Comparison of ENCODE assay signal across 9 cellular contexts in genomic region chr3:124492824-124493223, GRCh38.
DNase-seq lines count a peak whose midpoint lies in the region; ATAC-seq, FAIRE-seq and TF ChIP-seq lines count a peak whose summit lies in the region.
"Had no signal": no experiment of that assay in that cellular context is flagged by ENCODE, and none has a peak within 500 bp of the region (broad histone marks: within the 10 kb centered on the region; RNA-seq: fewer than 3 reads in every experiment).

No MANE protein-coding gene starts in this region.

- H3K4me3 ChIP-seq in A549 (no peak overlapping the region), GM12865 (ENCODE audit: low read depth, low read length) (no peak overlapping the region), colonic mucosa (no peak overlapping the region)

- H3K27me3 ChIP-seq in colonic mucosa = no peaks in the 10 kb centered on the region

- no peak overlapping the region for H3K27ac ChIP-seq in A549
- H3K27ac ChIP-seq in colonic mucosa = no peak overlapping the region

- no peaks in the 10 kb centered on the region for H3K9me3 Mint-ChIP-seq in nephron progenitor cell
- H3K9me3 Mint-ChIP-seq: brain had no signal

- POLR2A ChIA-PET in A549 (lab: Yijun Ruan, JAX) = no interaction called here

- TF ChIP-seq CTCF in A549 (IDR thresholded peaks at IDR 0.05) (peak; percentile 52), GM12865 (IDR thresholded peaks at IDR 0.05; ENCODE audit: insufficient read depth, low read depth, low read length, missing control alignments) (peak; percentile 25), colonic mucosa (IDR thresholded peaks at IDR 0.05) (peak; percentile 47), nephron progenitor cell (IDR thresholded peaks at IDR 0.05) (peak; percentile 16)

- H3K4me2 ChIP-seq in A549 = no peak overlapping the region

- H3K9ac ChIP-seq in colonic mucosa (ENCODE audit: low read depth in 2 of 2, low read length in 2 of 2) = no peak overlapping the region

- H3K36me3 ChIP-seq in colonic mucosa = no peaks in the 10 kb centered on the region

- CTCF ChIA-PET in A549 (lab: Yijun Ruan, JAX) = interaction anchor here (0.6 to 2.8 kb wide), 4 partner anchors 48 to 196 kb away, joined by 3 to 21 read pairs (median 7); no protein-coding TSS in a partner anchor

- no peak overlapping the region for H3K4me3 Mint-ChIP-seq in nephron progenitor cell
- H3K4me3 Mint-ChIP-seq: brain had no signal

- peak; percentile 42 to 46; a peak in 3 of 5 replicates for TF ChIP-seq RAD21 in A549 (conservative IDR thresholded peaks at IDR 0.05 in 1 of 2, IDR thresholded peaks at IDR 0.05 in 1 of 2)

- H3K36me3 Mint-ChIP-seq in nephron progenitor cell (ENCODE audit: low read depth) = peaks cover 63% of the 10 kb centered on the region

- DNase-seq in A549 (ENCODE audit: low read depth in 1 of 2, low spot score in 1 of 2) (peak; percentile 64 to 85), GM12865 (ENCODE audit: low read depth) (peak; percentile 13), NCI-H2196 treated with DMSO at 0.1 percent for 48 hours (lab: John Stamatoyannopoulos, UW; ENCODE audit: unreplicated experiment) (peak; percentile 80), colonic mucosa (peak; percentile 78), nephron progenitor cell (peak; percentile 13), activated gamma-delta T cell treated with Interleukin-2 at 50 U/mL for 16 hours (no peak), cerebellar cortex (ENCODE audit: low spot score) (no peak)

- peaks cover 5% of the 10 kb centered on the region for H3K27me3 Mint-ChIP-seq in nephron progenitor cell (ENCODE audit: low read depth, poor library complexity)

- ATAC-seq in A549 (peak; percentile 81 to 93), GM21576 (IDR thresholded peaks at IDR 0.05; ENCODE audit: unreplicated experiment) (no peak)

- no peak for FAIRE-seq in A549 (lab: Jason Lieb, UNC)

- H3K4me1 Mint-ChIP-seq in nephron progenitor cell = no peaks in the 10 kb centered on the region
- H3K4me1 Mint-ChIP-seq: brain had no signal

- H3K4me1 ChIP-seq in A549 = no peaks in the 10 kb centered on the region
- no peaks in the 10 kb centered on the region for H3K4me1 ChIP-seq in colonic mucosa

- no peak overlapping the region for H3K27ac Mint-ChIP-seq in nephron progenitor cell

- no peaks in the 10 kb centered on the region for H3K9me3 ChIP-seq in A549
- no peaks in the 10 kb centered on the region for H3K9me3 ChIP-seq in colonic mucosa

- 27% methylated on average over 4 of the region's 4 CpGs for WGBS in A549 (ENCODE audit: missing lambda C conversion rate)

- no peak for TF ChIP-seq POLR2A in A549 (IDR thresholded peaks at IDR 0.05; ENCODE audit: low read length)

- no peak for TF ChIP-seq EP300 in A549 (IDR thresholded peaks at IDR 0.05)

- intact Hi-C loops in colonic mucosa (cut with DNase I) = loop anchor here (5.0 kb wide), 1 partner anchor 59 kb away; no protein-coding TSS in a partner anchor

TF ChIP-seq in A549, 52 proteins besides CTCF, POLR2A, EP300 and RAD21:
- TF ChIP-seq KDM5A (IDR thresholded peaks at IDR 0.05) (no peak), FOSL2 (IDR thresholded peaks at IDR 0.05) (0 out of 2 replicates have a peak, but pooled peaks have one; percentile 40), FOSL2 (CRISPR knock-in tag; IDR thresholded peaks at IDR 0.05) (peak; percentile 87), TP53 (CRISPR knock-in tag; IDR thresholded peaks at IDR 0.05) (no peak), JUN (IDR thresholded peaks at IDR 0.05) (no peak), HDAC2 (IDR thresholded peaks at IDR 0.05) (no peak), ZSCAN20 (CRISPR knock-in tag; IDR thresholded peaks at IDR 0.05) (no peak), ZFP36 (IDR thresholded peaks at IDR 0.05; ENCODE audit: borderline replicate concordance, partially characterized antibody) (no peak), RCOR1 (IDR thresholded peaks at IDR 0.05; ENCODE audit: low read depth, low read length) (no peak), ESRRA (IDR thresholded peaks at IDR 0.05; ENCODE audit: borderline replicate concordance, low read length) (no peak), SMC3 (IDR thresholded peaks at IDR 0.05) (peak; percentile 67)

Comparison
In these comparisons a context has a peak if more than half of its experiments do, and no peak if none do; other contexts are left out.
1. DNase-seq: peak in A549 (2 of 2), GM12865 (single experiment), NCI-H2196 treated with DMSO at 0.1 percent for 48 hours (single experiment), colonic mucosa (single experiment) and nephron progenitor cell (single experiment); none in activated gamma-delta T cell treated with Interleukin-2 at 50 U/mL for 16 hours (single experiment) and cerebellar cortex (single experiment).
2. Peak in every context shown above with its lines, with median percentiles within 50 percentile points of each other: CTCF ChIP-seq.